ENCODE assay signal across 8 cellular contexts in genomic region chr20:50335105-50335504, GRCh38.
DNase-seq lines count a peak whose midpoint lies in the region; ATAC-seq and TF ChIP-seq lines count a peak whose summit lies in the region.

No MANE protein-coding gene starts in this region.

- TF ChIP-seq POLR2A in esophagus muscularis mucosa (IDR thresholded peaks at IDR 0.05; ENCODE audit: low read depth): no peak

- H3K4me1 ChIP-seq in esophagus muscularis mucosa: peaks cover 5 to 6% (median 5%) of the 10 kb centered on the region in 4 donors

- H3K27me3 ChIP-seq in esophagus muscularis mucosa: no peaks in the 10 kb centered on the region

- ATAC-seq in GM18907 (IDR thresholded peaks at IDR 0.05; ENCODE audit: unreplicated experiment) (no peak), GM18520 (IDR thresholded peaks at IDR 0.05; ENCODE audit: unreplicated experiment) (no peak)

- no peaks in the 10 kb centered on the region for H3K9me3 ChIP-seq in esophagus muscularis mucosa

- TF ChIP-seq CTCF in GM13976 (IDR thresholded peaks at IDR 0.05; ENCODE audit: borderline replicate concordance, control extremely low read depth, extremely low read depth, insufficient read depth, missing control alignments): no peak
- no peak for TF ChIP-seq CTCF in esophagus muscularis mucosa (IDR thresholded peaks at IDR 0.05)

- DNase-seq in ELR (ENCODE audit: low read depth) (peak; percentile 40), M059J (ENCODE audit: low read depth) (peak; percentile 66), SHP77 treated with DMSO at 0.1 percent for 48 hours (lab: John Stamatoyannopoulos, UW) (peak; percentile 54), hepatic stellate cell (ENCODE audit: low spot score) (peak; percentile 37), GM13976 (ENCODE audit: low spot score) (no peak), esophagus muscularis mucosa (ENCODE audit: extremely low spot score) (no peak)

- H3K4me3 ChIP-seq in esophagus muscularis mucosa: no peak overlapping the region

- no peak for TF ChIP-seq EP300 in esophagus muscularis mucosa (IDR thresholded peaks at IDR 0.05)

- WGBS in esophagus muscularis mucosa: 43% methylated on average over 2 of the region's 2 CpGs

- no peaks in the 10 kb centered on the region for H3K36me3 ChIP-seq in esophagus muscularis mucosa

- H3K27ac ChIP-seq in esophagus muscularis mucosa (replicated peaks in 1 of 4): no peak overlapping the region

- intact Hi-C loops in esophagus muscularis mucosa (cut with DNase I): no loop called here

- in situ Hi-C loops in GM13976 (cut with MboI; ENCODE audit: low sequenced_read_pairs, unreplicated experiment): no loop called here

Comparison
In these comparisons a context has a peak if more than half of its experiments do, and no peak if none do; other contexts are left out.
1. DNase-seq: peak in ELR (single experiment), M059J (single experiment), SHP77 treated with DMSO at 0.1 percent for 48 hours (single experiment) and hepatic stellate cell (single experiment); none in GM13976 (single experiment) and esophagus muscularis mucosa (single experiment).